ENCODE assay signal across 21 cellular contexts in genomic region chr12:104698871-104699270, GRCh38.
A peak's percentile ranks its signal among the peaks of the same experiment; 100 is the strongest.
DNase-seq lines count a peak whose midpoint lies in the region; ATAC-seq and TF ChIP-seq lines count a peak whose summit lies in the region.
"Had no signal": no experiment of that assay in that cellular context is flagged by ENCODE, and none has a peak within 500 bp of the region (broad histone marks: within the 10 kb centered on the region; RNA-seq: fewer than 3 reads in every experiment).

No MANE protein-coding gene starts in this region.

- no peak overlapping the region for H3K4me3 ChIP-seq in AG10803 (ENCODE audit: low read length)
- H3K4me3 ChIP-seq: coronary artery, GM23338, SJSA1 had no signal

- ATAC-seq in HG03432 (IDR thresholded peaks at IDR 0.05; ENCODE audit: unreplicated experiment), result no peak
- ATAC-seq: effector memory CD8-positive, alpha-beta T cell; GM23338 had no signal

- TF ChIP-seq CTCF in AG10803 (conservative IDR thresholded peaks at IDR 0.05; ENCODE audit: low read length), result no peak

- DNase-seq in AG10803 (ENCODE audit: low read depth), result peak; percentile 60
- peak; percentile 17 for DNase-seq in M059J (ENCODE audit: low read depth)
- peak; percentile 40 for DNase-seq in dedifferentiated amniotic fluid mesenchymal stem cell (ENCODE audit: extremely low spot score)
- peak; percentile 47 for DNase-seq in renal cortical epithelial cell (ENCODE audit: low read depth)
- DNase-seq in NCI-H2029 treated with DMSO at 0.1 percent for 48 hours (lab: John Stamatoyannopoulos, UW), result no peak
- DNase-seq in NOMO-1 (lab: John Stamatoyannopoulos, UW; ENCODE audit: unreplicated experiment in 2 of 2), result no peak
- DNase-seq in HPDE6-E6E7 (ENCODE audit: extremely low spot score), result no peak
- DNase-seq: activated CD8-positive, alpha-beta memory T cell treated with anti-CD3 and anti-CD28 coated beads, Interleukin-2, amount 50 U/mL, for 4 hours; anterior cingulate cortex; Calu3; effector memory CD8-positive, alpha-beta T cell; mesendoderm; NCI-H1105 treated with DMSO at 0.1 percent for 48 hours; NCI-H2081; NCI-H748 treated with DMSO at 0.1 percent for 48 hours; RPMI8226; small intestine had no signal

Comparison
In these comparisons a context has a peak if more than half of its experiments do, and no peak if none do; other contexts are left out.
1. DNase-seq: peak in AG10803 (single experiment), M059J (single experiment), dedifferentiated amniotic fluid mesenchymal stem cell (single experiment) and renal cortical epithelial cell (single experiment); none in NCI-H2029 treated with DMSO at 0.1 percent for 48 hours (single experiment), NOMO-1 (0 of 2) and HPDE6-E6E7 (single experiment).